In genomic region chr12:94922561-94922960, GRCh38 we compare ENCODE assay signal across 18 cellular contexts.
"Had no signal": no experiment of that assay in that cellular context is flagged by ENCODE, and none has a peak within 500 bp of the region (broad histone marks: within the 10 kb centered on the region; RNA-seq: fewer than 3 reads in every experiment).

No MANE protein-coding gene starts in this region.

- H3K4me1 Mint-ChIP-seq: activated CD4-positive, alpha-beta T cell treated with anti-CD3 and anti-CD28 coated beads for 36 hours; stimulated activated naive CD8-positive, alpha-beta T cell treated with anti-CD3 and anti-CD28 coated beads, Interleukin-15, amount 100 ng/mL, for 72 hours had no signal

- DNase-seq: activated CD4-positive, alpha-beta T cell treated with anti-CD3 and anti-CD28 coated beads for 36 hours; activated CD4-positive, alpha-beta T cell treated with anti-CD3 and anti-CD28 coated beads, Interleukin-2, amount 50 U/mL, for 48 hours; activated gamma-delta T cell; amniotic stem cell; dorsolateral prefrontal cortex; heart left ventricle; mucosa of descending colon; naive B cell; psoas muscle; right cardiac atrium; stimulated activated naive CD8-positive, alpha-beta T cell treated with anti-CD3 and anti-CD28 coated beads, Interleukin-15, amount 100 ng/mL, for 72 hours; upper lobe of left lung; WERI-Rb-1 had no signal

- ATAC-seq: activated CD4-positive, alpha-beta T cell treated with anti-CD3 and anti-CD28 coated beads for 36 hours; activated naive CD4-positive, alpha-beta T cell treated with anti-CD3 and anti-CD28 coated beads, Interleukin-2, amount 50 U/mL, for 72 hours; gastroesophageal sphincter; heart left ventricle; mucosa of descending colon; psoas muscle; right cardiac atrium; stimulated activated naive CD8-positive, alpha-beta T cell treated with anti-CD3 and anti-CD28 coated beads, Interleukin-15, amount 100 ng/mL, for 72 hours had no signal

- H3K4me3 ChIP-seq: cardiac muscle cell, dorsolateral prefrontal cortex, gastroesophageal sphincter, heart left ventricle, mucosa of descending colon, psoas muscle, upper lobe of left lung had no signal

- H3K27ac ChIP-seq: cardiac muscle cell, dorsolateral prefrontal cortex, gastroesophageal sphincter, heart left ventricle, psoas muscle, upper lobe of left lung, WERI-Rb-1 had no signal

- H3K27me3 ChIP-seq: cardiac muscle cell, dorsolateral prefrontal cortex, gastroesophageal sphincter, heart left ventricle, upper lobe of left lung had no signal

- H3K27me3 Mint-ChIP-seq: activated CD4-positive, alpha-beta T cell treated with anti-CD3 and anti-CD28 coated beads for 36 hours; memory B cell; naive B cell; stimulated activated naive CD8-positive, alpha-beta T cell treated with anti-CD3 and anti-CD28 coated beads, Interleukin-15, amount 100 ng/mL, for 72 hours had no signal

- H3K9me3 Mint-ChIP-seq: activated naive CD4-positive, alpha-beta T cell treated with anti-CD3 and anti-CD28 coated beads, Interleukin-2, amount 50 U/mL, for 72 hours; memory B cell; naive B cell; neural crest cell; stimulated activated naive CD8-positive, alpha-beta T cell treated with anti-CD3 and anti-CD28 coated beads, Interleukin-15, amount 100 ng/mL, for 72 hours had no signal

- H3K36me3 ChIP-seq: cardiac muscle cell, gastroesophageal sphincter, heart left ventricle, upper lobe of left lung, WERI-Rb-1 had no signal

- H3K4me1 ChIP-seq: gastroesophageal sphincter, heart left ventricle, psoas muscle, upper lobe of left lung had no signal

- H3K36me3 Mint-ChIP-seq: activated naive CD4-positive, alpha-beta T cell treated with anti-CD3 and anti-CD28 coated beads, Interleukin-2, amount 50 U/mL, for 72 hours; memory B cell; naive B cell had no signal

- H3K27ac Mint-ChIP-seq: activated CD4-positive, alpha-beta T cell treated with anti-CD3 and anti-CD28 coated beads for 36 hours; activated naive CD4-positive, alpha-beta T cell treated with anti-CD3 and anti-CD28 coated beads, Interleukin-2, amount 50 U/mL, for 72 hours; memory B cell had no signal

- H3K9me3 ChIP-seq: gastroesophageal sphincter, heart left ventricle, mucosa of descending colon, psoas muscle, upper lobe of left lung had no signal

- H3K4me3 Mint-ChIP-seq: activated CD4-positive, alpha-beta T cell treated with anti-CD3 and anti-CD28 coated beads for 36 hours; memory B cell; naive B cell; neural crest cell; stimulated activated naive CD8-positive, alpha-beta T cell treated with anti-CD3 and anti-CD28 coated beads, Interleukin-15, amount 100 ng/mL, for 72 hours had no signal
